24 cellular contexts compared by ENCODE assay signal in the genomic region with DNA sequence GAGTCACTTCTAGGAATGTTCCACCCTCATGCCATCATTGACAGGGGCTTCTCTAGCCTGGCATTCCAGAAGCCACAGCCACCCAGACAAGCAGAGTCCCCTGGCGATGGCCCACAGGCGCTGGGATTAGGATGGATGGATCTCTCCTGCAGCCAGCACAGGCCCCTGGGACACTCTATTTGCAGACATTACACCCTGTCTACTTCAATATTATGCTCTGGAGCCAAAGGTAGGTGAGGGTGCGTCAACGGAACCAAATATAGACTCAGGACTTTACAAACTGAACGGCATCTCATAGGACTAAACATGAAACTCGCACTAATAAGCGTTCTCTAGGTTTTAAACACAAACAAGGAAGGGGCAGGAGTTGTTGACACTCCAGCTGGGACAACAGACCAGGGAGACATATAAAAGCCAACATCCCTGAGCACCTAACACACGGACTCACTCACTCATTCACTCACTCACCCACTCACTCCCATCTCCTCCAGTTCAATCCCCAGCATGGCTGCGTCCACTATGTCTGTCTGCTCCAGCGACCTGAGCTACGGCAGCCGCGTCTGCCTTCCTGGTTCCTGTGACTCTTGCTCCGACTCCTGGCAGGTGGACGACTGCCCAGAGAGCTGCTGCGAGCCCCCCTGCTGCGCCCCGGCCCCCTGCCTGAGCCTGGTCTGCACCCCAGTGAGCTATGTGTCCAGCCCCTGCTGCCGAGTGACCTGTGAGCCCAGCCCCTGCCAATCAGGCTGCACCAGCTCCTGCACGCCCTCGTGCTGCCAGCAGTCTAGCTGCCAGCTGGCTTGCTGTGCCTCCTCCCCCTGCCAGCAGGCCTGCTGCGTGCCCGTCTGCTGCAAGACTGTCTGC. TPM values are rescaled to one million over a fixed set of nuclear protein-coding genes. Genes with fewer than 3 reads are reported as not detected.
"Had no signal": no experiment of that assay in that cellular context is flagged by ENCODE, and none has a peak within 500 bp of the region (broad histone marks: within the 10 kb centered on the region; RNA-seq: fewer than 3 reads in every experiment).

A gene with protein sequence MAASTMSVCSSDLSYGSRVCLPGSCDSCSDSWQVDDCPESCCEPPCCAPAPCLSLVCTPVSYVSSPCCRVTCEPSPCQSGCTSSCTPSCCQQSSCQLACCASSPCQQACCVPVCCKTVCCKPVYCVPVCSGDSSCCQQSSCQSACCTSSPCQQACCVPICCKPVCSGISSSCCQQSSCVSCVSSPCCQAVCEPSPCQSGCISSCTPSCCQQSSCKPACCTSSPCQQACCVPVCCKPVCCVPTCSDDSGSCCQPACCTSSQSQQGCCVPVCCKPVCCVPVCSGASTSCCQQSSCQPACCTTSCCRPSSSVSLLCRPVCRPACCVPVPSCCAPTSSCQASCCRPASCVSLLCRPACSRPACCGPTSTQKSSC (plus strand): TSS at position 480 of the 861 bp plus-strand sequence. CDS start 25 bp downstream, at position 505.

RNA-seq across cellular contexts. Expression of the gene that starts here (rescaled TPM):
- total RNA-seq: dermis blood vessel endothelial cell; gastrocnemius medialis; glomerular endothelial cell; heart left ventricle; hepatocyte; kidney epithelial cell; left cardiac atrium; left ventricle myocardium inferior; lung; mucosa of gallbladder; naive thymus-derived CD4-positive, alpha-beta T cell; osteoblast; psoas muscle; renal cortical epithelial cell; right cardiac atrium; sigmoid colon; skeletal muscle tissue; stomach; subcutaneous adipose tissue; temporal lobe; thyroid gland; ureter; vagina had no signal
- polyA plus RNA-seq: esophagus; heart left ventricle; hepatocyte; lung; naive thymus-derived CD4-positive, alpha-beta T cell; psoas muscle; right cardiac atrium; sigmoid colon; stomach had no signal
